17 cellular contexts compared by ENCODE assay signal in genomic region chr13:19672990-19673389, GRCh38.
"Had no signal": no experiment of that assay in that cellular context is flagged by ENCODE, and none has a peak within 500 bp of the region (broad histone marks: within the 10 kb centered on the region; RNA-seq: fewer than 3 reads in every experiment).

No MANE protein-coding gene starts in this region.

- ATAC-seq: activated CD4-positive, CD25-positive, alpha-beta regulatory T cell treated with anti-CD3 and anti-CD28 coated beads, Interleukin-2, amount 50 U/mL, for 24 hours; naive thymus-derived CD8-positive, alpha-beta T cell; sciatic nerve; stimulated activated naive CD8-positive, alpha-beta T cell treated with anti-CD3 and anti-CD28 coated beads, Interleukin-15, Interleukin-2, amounts not matched to agents 100 U/mL and 50 U/mL, for 24 hours had no signal

- H3K4me1 Mint-ChIP-seq: activated naive CD4-positive, alpha-beta T cell treated with anti-CD3 and anti-CD28 coated beads, Interleukin-2, amount 10 ng/mL, durations not matched to agents 7 days and 5 days; brain had no signal

- H3K4me3 ChIP-seq: prostate gland, vagina had no signal

- H3K9me3 Mint-ChIP-seq: activated naive CD4-positive, alpha-beta T cell treated with anti-CD3 and anti-CD28 coated beads, Interleukin-2, amount 10 ng/mL, durations not matched to agents 7 days and 5 days; activated T-helper 1 cell treated with anti-CD3 and anti-CD28 coated beads, Interleukin-12 subunit alpha, Interleukin-12 subunit beta, Interleukin-2, Interleukin-4 antibody, amounts not matched to agents 30 ng/mL and 10 ng/mL and 1 ng/mL, durations not matched to agents 14 hours and 24 hours and 36 hours; brain; dendritic cell treated with granulocyte-macrophage colony-stimulating factor and Interleukin-4, amounts not matched to agents 40 ng/mL and 50 ng/mL, for 4 days; naive thymus-derived CD8-positive, alpha-beta T cell; T-helper 2 cell treated with Interferon-gamma antibody and Interleukin-4, amounts not matched to agents 5 μg/mL and 100 μg/mL, for 36 hours had no signal

- H3K27ac ChIP-seq: vagina had no signal

- H3K9me3 ChIP-seq: prostate gland, vagina had no signal

- H3K4me1 ChIP-seq: prostate gland, vagina had no signal

- H3K4me3 Mint-ChIP-seq: activated naive CD4-positive, alpha-beta T cell treated with anti-CD3 and anti-CD28 coated beads, Interleukin-2, amount 10 ng/mL, durations not matched to agents 7 days and 5 days; activated T-helper 1 cell treated with anti-CD3 and anti-CD28 coated beads, Interleukin-12 subunit alpha, Interleukin-12 subunit beta, Interleukin-2, Interleukin-4 antibody, amounts not matched to agents 30 ng/mL and 10 ng/mL and 1 ng/mL, durations not matched to agents 14 hours and 24 hours and 36 hours; brain; dendritic cell treated with granulocyte-macrophage colony-stimulating factor and Interleukin-4, amounts not matched to agents 40 ng/mL and 50 ng/mL, for 4 days; naive thymus-derived CD8-positive, alpha-beta T cell; T-helper 2 cell treated with Interferon-gamma antibody and Interleukin-4, amounts not matched to agents 5 μg/mL and 100 μg/mL, for 36 hours had no signal

- H3K27me3 Mint-ChIP-seq: activated naive CD4-positive, alpha-beta T cell treated with anti-CD3 and anti-CD28 coated beads, Interleukin-2, amount 10 ng/mL, durations not matched to agents 7 days and 5 days; brain; dendritic cell treated with granulocyte-macrophage colony-stimulating factor and Interleukin-4, amounts not matched to agents 40 ng/mL and 50 ng/mL, for 4 days; naive thymus-derived CD8-positive, alpha-beta T cell had no signal

- H3K27ac Mint-ChIP-seq: activated T-helper 1 cell treated with anti-CD3 and anti-CD28 coated beads, Interleukin-12 subunit alpha, Interleukin-12 subunit beta, Interleukin-2, Interleukin-4 antibody, amounts not matched to agents 30 ng/mL and 10 ng/mL and 1 ng/mL, durations not matched to agents 14 hours and 24 hours and 36 hours; dendritic cell treated with granulocyte-macrophage colony-stimulating factor and Interleukin-4, amounts not matched to agents 40 ng/mL and 50 ng/mL, for 4 days; T-helper 2 cell treated with Interferon-gamma antibody and Interleukin-4, amounts not matched to agents 5 μg/mL and 100 μg/mL, for 36 hours had no signal

- DNase-seq: activated CD4-positive, alpha-beta T cell treated with anti-CD3 and anti-CD28 coated beads, Interleukin-2, amount 50 U/mL, for 4 hours; activated naive CD4-positive, alpha-beta T cell treated with anti-CD3 and anti-CD28 coated beads, Interleukin-2, amount 10 ng/mL, durations not matched to agents 7 days and 5 days; amygdala; cerebellar nuclear complex; hippocampal formation; naive thymus-derived CD8-positive, alpha-beta T cell; nucleus accumbens; stimulated activated naive CD8-positive, alpha-beta T cell treated with anti-CD3 and anti-CD28 coated beads, Interleukin-15, Interleukin-2, amounts not matched to agents 100 U/mL and 50 U/mL, for 24 hours; SW 1271 had no signal
